Comparison of ENCODE assay signal across 8 cellular contexts in the genomic region with DNA sequence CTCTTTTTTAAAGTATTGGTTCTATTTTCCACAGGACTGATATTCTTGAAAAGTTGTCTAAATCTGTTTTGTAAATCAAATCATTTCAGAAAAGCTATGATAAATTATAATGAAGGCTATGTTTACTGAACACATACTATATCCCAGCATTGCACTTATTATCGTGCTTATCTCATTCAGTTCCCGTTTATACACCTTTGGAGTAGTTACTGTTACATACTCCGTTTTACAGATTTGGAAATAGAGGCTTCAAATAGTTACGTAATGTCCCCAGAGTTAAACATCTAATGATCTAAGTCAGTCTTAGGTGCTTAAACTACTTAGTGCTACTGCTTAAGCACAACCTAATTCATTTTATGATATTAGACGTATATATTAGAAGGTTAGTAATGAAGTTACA. TPM values are rescaled to one million over a fixed set of nuclear protein-coding genes. Genes with fewer than 3 reads are reported as not detected.
A peak's percentile ranks its signal among the peaks of the same experiment; 100 is the strongest.
DNase-seq lines count a peak whose midpoint lies in the region; ATAC-seq and TF ChIP-seq lines count a peak whose summit lies in the region.

No MANE protein-coding gene starts in this region.

- no peak for TF ChIP-seq POLR2A in suprapubic skin (IDR thresholded peaks at IDR 0.05)

- H3K4me1 ChIP-seq in HAP-1 (peaks cover 21% of the 10 kb centered on the region), ascending aorta (peaks cover 0 to 7% of the 10 kb centered on the region in 2 donors), iPS-20b (ENCODE audit: insufficient read depth, low read length) (peaks cover 26% of the 10 kb centered on the region), suprapubic skin (peaks cover 23% of the 10 kb centered on the region)

- H3K4me3 ChIP-seq in HAP-1 (peak overlapping the region; percentile 66), ascending aorta (peak overlapping the region; percentile 65 to 91), iPS-20b (ENCODE audit: low read length) (peak overlapping the region; percentile 93), suprapubic skin (peak overlapping the region; percentile 73)

- peak overlapping the region; percentile 99 for H3K9ac ChIP-seq in iPS-20b (ENCODE audit: low read depth, low read length)

- no peak for ATAC-seq in HG03442 (IDR thresholded peaks at IDR 0.05; ENCODE audit: unreplicated experiment)

- no peak for TF ChIP-seq CTCF in ascending aorta (IDR thresholded peaks at IDR 0.05)
- no peak for TF ChIP-seq CTCF in suprapubic skin (IDR thresholded peaks at IDR 0.05)

- DNase-seq in HAP-1 (ENCODE audit: low spot score in 2 of 2) (no peak), ascending aorta (ENCODE audit: low spot score in 2 of 2) (no peak), suprapubic skin (ENCODE audit: low spot score in 2 of 2) (no peak), NCI-H1694 (lab: John Stamatoyannopoulos, UW) (no peak), SW 1271 (lab: John Stamatoyannopoulos, UW) (no peak), NCI-H1105 treated with DMSO at 0.1 percent for 48 hours (lab: John Stamatoyannopoulos, UW) (no peak)

- 56% methylated on average over 5 of the region's 5 CpGs for WGBS in suprapubic skin

- intact Hi-C loops in ascending aorta (cut with DNase I) = loop anchor here (2.0 kb wide), 1 partner anchor 278 kb away; no protein-coding TSS in a partner anchor

- H3K9me3 ChIP-seq in HAP-1 (no peaks in the 10 kb centered on the region), ascending aorta (no peaks in the 10 kb centered on the region), iPS-20b (ENCODE audit: insufficient read depth, low read depth, low read length) (no peaks in the 10 kb centered on the region), suprapubic skin (no peaks in the 10 kb centered on the region)

- in situ Hi-C loops in HAP-1 (cut with MboI; ENCODE audit: low sequenced_read_pairs) = loop anchor here (5.0 to 25.0 kb wide), 2 partner anchors 47 to 272 kb away; a partner anchor contains a TSS

- H3K27ac ChIP-seq in ascending aorta (peak overlapping the region; percentile 90 to 91), iPS-20b (ENCODE audit: low read length) (no peak overlapping the region), suprapubic skin (peak overlapping the region; percentile 95)

- H3K36me3 ChIP-seq in HAP-1 (replicated peaks) (peaks cover 7% of the 10 kb centered on the region; the same call in 1 of the 2 replicates), ascending aorta (no peaks in the 10 kb centered on the region), iPS-20b (ENCODE audit: insufficient read depth, low read depth, low read length) (peaks cover 4% of the 10 kb centered on the region; the same call in 1 of the 2 replicates), suprapubic skin (no peaks in the 10 kb centered on the region)

- H3K27me3 ChIP-seq in HAP-1 (ENCODE audit: low read depth) (no peaks in the 10 kb centered on the region), ascending aorta (no peaks in the 10 kb centered on the region), iPS-20b (ENCODE audit: insufficient read depth, low read length) (no peaks in the 10 kb centered on the region), suprapubic skin (no peaks in the 10 kb centered on the region)

- no peak for TF ChIP-seq EP300 in suprapubic skin (IDR thresholded peaks at IDR 0.05)

RNA-seq across cellular contexts. Expression of a gene that starts 1.2 kb away (rescaled TPM):
- total RNA-seq in ascending aorta = 33.6 TPM
- total RNA-seq in suprapubic skin = 10 to 100 TPM; 36.9 to 53.1 (median 41.3) TPM

RNA-seq across cellular contexts. Expression of a gene that starts 49.0 kb away (rescaled TPM):
- total RNA-seq in ascending aorta = 14.8 TPM
- total RNA-seq in suprapubic skin = 10 to 100 TPM; 17.2 to 32.3 (median 22.6) TPM
